ENCODE assay signal across 11 cellular contexts in the genomic region with DNA sequence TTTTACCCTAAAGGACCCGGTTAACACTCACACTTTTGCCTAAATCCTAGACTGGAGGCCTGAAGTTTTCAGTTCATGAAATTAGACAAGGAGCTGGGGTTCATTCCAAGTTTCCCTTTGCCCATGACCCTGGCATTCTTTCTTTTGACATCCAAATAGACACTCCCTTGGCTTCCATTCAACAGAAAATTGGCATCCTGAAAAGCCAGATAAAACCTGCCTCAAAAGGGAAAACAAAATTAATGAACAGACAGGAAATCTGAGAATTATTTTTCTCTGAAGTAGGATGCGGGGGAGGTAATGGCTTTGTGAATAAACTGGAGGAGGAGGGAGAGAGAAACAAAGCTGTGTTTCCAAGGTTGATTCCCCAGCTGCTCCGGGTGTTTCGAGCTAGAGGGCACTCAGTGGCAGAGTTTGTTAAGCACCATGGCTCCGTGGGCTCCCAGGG. TPM values are rescaled to one million over a fixed set of nuclear protein-coding genes. Genes with fewer than 3 reads are reported as not detected.
A peak's percentile ranks its signal among the peaks of the same experiment; 100 is the strongest.
DNase-seq lines count a peak whose midpoint lies in the region; ATAC-seq, FAIRE-seq and TF ChIP-seq lines count a peak whose summit lies in the region.
"Had no signal": no experiment of that assay in that cellular context is flagged by ENCODE, and none has a peak within 500 bp of the region (broad histone marks: within the 10 kb centered on the region; RNA-seq: fewer than 3 reads in every experiment).

No MANE protein-coding gene starts in this region.

- H3K9me3 ChIP-seq in A673 (ENCODE audit: low read depth, low read length, poor library complexity, severe bottlenecking) (no peaks in the 10 kb centered on the region), astrocyte (ENCODE audit: insufficient read depth, low read depth, low read length) (no peaks in the 10 kb centered on the region), lower lobe of right lung (no peaks in the 10 kb centered on the region), T-helper 17 cell (ENCODE audit: control insufficient read depth, low read length, poor library complexity, severe bottlenecking) (peaks cover 4% of the 10 kb centered on the region)

- H3K4me2 ChIP-seq in astrocyte (ENCODE audit: low read length), result peak overlapping the region; percentile 81

- ATAC-seq in lower lobe of right lung (peak; percentile 41 to 62), T-helper 17 cell (no peak)

- no peaks in the 10 kb centered on the region for H3K79me2 ChIP-seq in astrocyte (ENCODE audit: insufficient read depth, low read length)

- POLR2A ChIA-PET in A673 (lab: Charles Lee; ENCODE audit: low non-redundant PET), result interaction anchor here (0.6 kb wide), 1 partner anchor 16 kb away, joined by 4 read pairs; no protein-coding TSS in a partner anchor

- DNase-seq in A673 (ENCODE audit: low spot score), result peak; percentile 64
- peak; percentile 87 for DNase-seq in NCI-H1105 treated with DMSO at 0.1 percent for 48 hours (lab: John Stamatoyannopoulos, UW)
- peak; percentile 37 for DNase-seq in astrocyte (ENCODE audit: low read depth)
- DNase-seq in lower lobe of right lung, result no peak
- DNase-seq in T-helper 1 cell, result no peak
- no peak for DNase-seq in T-helper 17 cell
- DNase-seq in activated naive CD4-positive, alpha-beta T cell (lab: John Stamatoyannopoulos, UW), result no peak
- DNase-seq in COLO668 (lab: John Stamatoyannopoulos, UW; ENCODE audit: unreplicated experiment), result no peak
- DNase-seq: foreskin melanocyte, KBM-7 had no signal

- H3K4me3 ChIP-seq in A673 (ENCODE audit: low read depth, low read length, poor library complexity, severe bottlenecking) (no peak overlapping the region), astrocyte (ENCODE audit: insufficient read depth, low read depth, low read length) (peak overlapping the region; percentile 6), lower lobe of right lung (no peak overlapping the region)

- H3K36me3 ChIP-seq in A673 (ENCODE audit: insufficient read depth, low read length, poor library complexity, severe bottlenecking) (no peaks in the 10 kb centered on the region), astrocyte (ENCODE audit: insufficient read depth, low read length) (no peaks in the 10 kb centered on the region), lower lobe of right lung (no peaks in the 10 kb centered on the region)

- H3K27ac ChIP-seq in A673 (ENCODE audit: low read depth, low read length, poor library complexity, severe bottlenecking), result no peak overlapping the region
- no peak overlapping the region for H3K27ac ChIP-seq in astrocyte (ENCODE audit: low read depth, low read length)
- H3K27ac ChIP-seq in lower lobe of right lung, result peak overlapping the region; percentile 64

- intact Hi-C loops in A673 (cut with micrococcal nuclease; ENCODE audit: unreplicated experiment) (no loop called here), lower lobe of right lung (cut with DNase I) (no loop called here)

- peaks cover 5% of the 10 kb centered on the region for H3K9me3 Mint-ChIP-seq in astrocyte (ENCODE audit: unreplicated experiment)

- no peaks in the 10 kb centered on the region for H4K20me1 ChIP-seq in astrocyte (ENCODE audit: insufficient read depth, low read length)

- H3K4me1 Mint-ChIP-seq in astrocyte (ENCODE audit: low read depth, unreplicated experiment) (peaks cover 4% of the 10 kb centered on the region), T-helper 17 cell (peaks cover 2% of the 10 kb centered on the region)

- CTCF ChIA-PET in A673 (lab: Charles Lee), result no interaction called here

- H3K27ac Mint-ChIP-seq in astrocyte (ENCODE audit: unreplicated experiment) (no peak overlapping the region), T-helper 17 cell (no peak overlapping the region)
- H3K27ac Mint-ChIP-seq: memory B cell had no signal

- peaks cover 7% of the 10 kb centered on the region for H3K27me3 Mint-ChIP-seq in astrocyte (ENCODE audit: low read depth, unreplicated experiment)
- no peaks in the 10 kb centered on the region for H3K27me3 Mint-ChIP-seq in T-helper 17 cell

- H3K27me3 ChIP-seq in A673 (replicated peaks; ENCODE audit: insufficient read depth, low read depth, low read length, poor library complexity) (no peaks in the 10 kb centered on the region), astrocyte (ENCODE audit: insufficient read depth, low read length) (no peaks in the 10 kb centered on the region), lower lobe of right lung (ENCODE audit: low read depth) (no peaks in the 10 kb centered on the region)

- H2AFZ ChIP-seq in astrocyte (ENCODE audit: low read depth, low read length), result peak overlapping the region; percentile 74

- H3K4me1 ChIP-seq in A673 (ENCODE audit: insufficient read depth, low read length, poor library complexity, severe bottlenecking), result peaks cover 15% of the 10 kb centered on the region
- peaks cover 16% of the 10 kb centered on the region for H3K4me1 ChIP-seq in astrocyte (ENCODE audit: insufficient read depth, low read length)
- H3K4me1 ChIP-seq in lower lobe of right lung, result peaks cover 15% of the 10 kb centered on the region

- H3K9ac ChIP-seq in astrocyte (ENCODE audit: low read length), result peak overlapping the region; percentile 53

- H3K4me3 Mint-ChIP-seq in astrocyte (ENCODE audit: unreplicated experiment), result no peak overlapping the region
- H3K4me3 Mint-ChIP-seq in T-helper 17 cell, result no peak overlapping the region
- H3K4me3 Mint-ChIP-seq: memory B cell had no signal

- no TSS peak for BruUV-seq in A673 (replicated peaks; lab: Mats Ljungman, UMichigan)

- H3K36me3 Mint-ChIP-seq in astrocyte (ENCODE audit: low read depth, unreplicated experiment) (no peaks in the 10 kb centered on the region), T-helper 17 cell (ENCODE audit: low read depth) (peaks cover 2% of the 10 kb centered on the region)

- TF ChIP-seq CTCF in A673 (conservative IDR thresholded peaks at IDR 0.05; ENCODE audit: low read depth, low read length) (no peak), astrocyte (IDR thresholded peaks at IDR 0.05; ENCODE audit: insufficient read depth, low read depth, low read length) (no peak), lower lobe of right lung (IDR thresholded peaks at IDR 0.05) (no peak)

- FAIRE-seq in astrocyte (lab: Jason Lieb, UNC), result no peak

RNA-seq across cellular contexts. Expression of gene SPP2, which starts 41.0 kb away (rescaled TPM):
- not detected in 2 replicates for total RNA-seq in A673 (2021)
- not detected in 2 replicates for total RNA-seq in astrocyte
- total RNA-seq in lower lobe of right lung, result not detected
- total RNA-seq in T-helper 17 cell, result not detected

Comparison
In these comparisons a context has a peak if more than half of its experiments do, and no peak if none do; other contexts are left out.
1. DNase-seq: peak in A673 (single experiment), NCI-H1105 treated with DMSO at 0.1 percent for 48 hours (single experiment) and astrocyte (single experiment); none in lower lobe of right lung (single experiment), T-helper 1 cell (0 of 5), T-helper 17 cell (0 of 3), activated naive CD4-positive, alpha-beta T cell (0 of 4) and COLO668 (single experiment).